ENCODE assay signal across 8 cellular contexts in genomic region chr5:147509041-147509709, GRCh38. TPM values are rescaled to one million over a fixed set of nuclear protein-coding genes. Genes with fewer than 3 reads are reported as not detected.
DNase-seq lines count a peak whose midpoint lies in the region; ATAC-seq and TF ChIP-seq lines count a peak whose summit lies in the region.

No MANE protein-coding gene starts in this region.

- ATAC-seq in HG03432 (IDR thresholded peaks at IDR 0.05; ENCODE audit: unreplicated experiment) (peak; percentile 22), HG03097 (IDR thresholded peaks at IDR 0.05; ENCODE audit: low FRiP score, unreplicated experiment) (no peak), GM19023 (IDR thresholded peaks at IDR 0.05; ENCODE audit: unreplicated experiment) (no peak)
- no peak for ATAC-seq in naive thymus-derived CD8-positive, alpha-beta T cell

- DNase-seq in AG04449 (ENCODE audit: low read depth, low spot score) (no peak), mesenteric fat pad (ENCODE audit: low spot score) (peak; percentile 90), A172 (ENCODE audit: low spot score) (no peak)
- DNase-seq in naive thymus-derived CD8-positive, alpha-beta T cell, result no peak

- H3K27ac Mint-ChIP-seq in dendritic cell treated with granulocyte-macrophage colony-stimulating factor and Interleukin-4, amounts not matched to agents 40 ng/mL and 50 ng/mL, for 4 days, result no peak overlapping the region
- peak overlapping the region in 1 of 10 donors; percentile 68 for H3K27ac Mint-ChIP-seq in naive thymus-derived CD8-positive, alpha-beta T cell

- H3K27me3 Mint-ChIP-seq in dendritic cell treated with granulocyte-macrophage colony-stimulating factor and Interleukin-4, amounts not matched to agents 40 ng/mL and 50 ng/mL, for 4 days, result peaks cover 51% of the 10 kb centered on the region
- H3K27me3 Mint-ChIP-seq in naive thymus-derived CD8-positive, alpha-beta T cell, result peaks cover 23 to 49% (median 35%) of the 10 kb centered on the region in 5 donors

- POLR2A ChIA-PET in AG04449 (lab: Yijun Ruan, JAX), result interaction anchor here (1.5 to 1.9 kb wide), 3 partner anchors 25 to 55 kb away, joined by 4 to 8 read pairs (median 4); no protein-coding TSS in a partner anchor
- POLR2A ChIA-PET in naive thymus-derived CD8-positive, alpha-beta T cell (lab: Charles Lee), result no interaction called here

- peak overlapping the region; percentile 6 for H3K4me3 Mint-ChIP-seq in dendritic cell treated with granulocyte-macrophage colony-stimulating factor and Interleukin-4, amounts not matched to agents 40 ng/mL and 50 ng/mL, for 4 days
- H3K4me3 Mint-ChIP-seq in naive thymus-derived CD8-positive, alpha-beta T cell, result no peak overlapping the region

- H3K9me3 Mint-ChIP-seq in dendritic cell treated with granulocyte-macrophage colony-stimulating factor and Interleukin-4, amounts not matched to agents 40 ng/mL and 50 ng/mL, for 4 days, result no peaks in the 10 kb centered on the region
- H3K9me3 Mint-ChIP-seq in naive thymus-derived CD8-positive, alpha-beta T cell, result peaks cover 0 to 3% (median 2%) of the 10 kb centered on the region in 9 donors

- H3K4me3 ChIP-seq in AG04449 (ENCODE audit: low read depth, low read length), result peak overlapping the region; percentile 82

- intact Hi-C loops in dendritic cell treated with granulocyte-macrophage colony-stimulating factor and Interleukin-4, amounts not matched to agents 40 ng/mL and 50 ng/mL, for 4 days (cut with micrococcal nuclease), result no loop called here

- CTCF ChIA-PET in AG04449 (lab: Yijun Ruan, JAX), result interaction anchor here (0.8 to 2.0 kb wide), 15 partner anchors 8 to 87 kb away, joined by 3 to 9 read pairs (median 4); no protein-coding TSS in a partner anchor

- no peaks in the 10 kb centered on the region for H3K36me3 Mint-ChIP-seq in dendritic cell treated with granulocyte-macrophage colony-stimulating factor and Interleukin-4, amounts not matched to agents 40 ng/mL and 50 ng/mL, for 4 days (ENCODE audit: low read depth)
- peaks cover 0 to 10% (median 0%) of the 10 kb centered on the region in 3 donors for H3K36me3 Mint-ChIP-seq in naive thymus-derived CD8-positive, alpha-beta T cell

- TF ChIP-seq CTCF in AG04449 (IDR thresholded peaks at IDR 0.05; ENCODE audit: insufficient read depth, low read length, missing control alignments), result no peak

- H3K4me1 Mint-ChIP-seq in dendritic cell treated with granulocyte-macrophage colony-stimulating factor and Interleukin-4, amounts not matched to agents 40 ng/mL and 50 ng/mL, for 4 days (ENCODE audit: low read depth), result peaks cover 12% of the 10 kb centered on the region
- H3K4me1 Mint-ChIP-seq in naive thymus-derived CD8-positive, alpha-beta T cell, result peaks cover 4 to 8% (median 6%) of the 10 kb centered on the region in 4 donors

RNA-seq across cellular contexts. Expression of gene DPYSL3, which starts 0.7 kb away (rescaled TPM):
- total RNA-seq in mesenteric fat pad, result 52.4 TPM
- total RNA-seq in naive thymus-derived CD8-positive, alpha-beta T cell, result not detected
- not detected for polyA plus RNA-seq in naive thymus-derived CD8-positive, alpha-beta T cell
- total RNA-seq in A172 (2014; rRNA removed; shearing (Covaris generic)), result 308 and 485 TPM in 2 replicates

Comparison
In these comparisons a context has a peak if more than half of its experiments do, and no peak if none do; other contexts are left out.
1. RNA of gene DPYSL3, which starts 0.7 kb away (total RNA-seq): 308 to 485 TPM in A172 and 52.4 TPM in mesenteric fat pad (single experiment); not detected in naive thymus-derived CD8-positive, alpha-beta T cell; every median in the first group is over 10 times any median in the second.